In the genomic region with DNA sequence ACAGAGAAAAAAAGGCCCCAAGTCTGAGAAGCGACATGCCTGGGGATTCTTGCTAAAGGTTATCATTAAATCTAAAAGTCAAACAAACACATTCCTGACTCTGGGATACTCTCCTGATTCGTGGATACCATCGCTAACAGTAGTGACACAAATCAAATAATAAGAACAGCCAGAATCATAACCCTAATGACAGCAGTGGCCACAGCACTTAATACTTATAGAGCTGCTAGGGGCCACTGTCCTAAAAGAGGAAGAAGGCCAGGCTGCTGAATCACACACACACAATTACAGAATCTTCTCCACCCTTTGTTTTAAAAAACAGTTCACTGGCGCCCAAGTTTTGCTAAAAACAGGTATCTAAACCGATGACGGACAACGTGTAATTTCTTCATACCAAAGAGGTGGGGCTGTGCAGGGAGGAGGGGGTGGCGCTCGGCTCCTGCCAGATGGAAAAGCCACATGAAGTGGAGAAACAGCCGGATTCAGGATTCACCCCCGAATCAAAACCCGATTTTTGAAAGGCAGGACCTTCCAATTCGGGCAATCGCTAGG, we compare ENCODE assay signal across 1 cellular context.
TF ChIP-seq lines count a peak whose summit lies in the region.

No MANE protein-coding gene starts in this region.

TF ChIP-seq in K562, 482 proteins besides CTCF, POLR2A, EP300 and RAD21 (continued from another document and continues in another):
- TF ChIP-seq, protein P1, sequence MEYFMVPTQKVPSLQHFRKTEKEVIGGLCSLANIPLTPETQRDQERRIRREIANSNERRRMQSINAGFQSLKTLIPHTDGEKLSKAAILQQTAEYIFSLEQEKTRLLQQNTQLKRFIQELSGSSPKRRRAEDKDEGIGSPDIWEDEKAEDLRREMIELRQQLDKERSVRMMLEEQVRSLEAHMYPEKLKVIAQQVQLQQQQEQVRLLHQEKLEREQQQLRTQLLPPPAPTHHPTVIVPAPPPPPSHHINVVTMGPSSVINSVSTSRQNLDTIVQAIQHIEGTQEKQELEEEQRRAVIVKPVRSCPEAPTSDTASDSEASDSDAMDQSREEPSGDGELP (CRISPR knock-in tag; IDR thresholded peaks at IDR 0.05; ENCODE audit: borderline replicate concordance) = 0 out of 2 replicates have a peak, but pooled peaks have one; percentile 7
- TF ChIP-seq ARID4B (CRISPR knock-in tag; IDR thresholded peaks at IDR 0.05) = peak; percentile 14; the same call in 1 of the 2 replicates
- no peak for TF ChIP-seq JUN (IDR thresholded peaks at IDR 0.05; ENCODE audit: borderline replicate concordance, low read depth, low read length)
- 0 out of 2 replicates have a peak, but pooled peaks have one; percentile 66 for TF ChIP-seq JUN (CRISPR knock-in tag; IDR thresholded peaks at IDR 0.05; ENCODE audit: borderline replicate concordance)
- TF ChIP-seq NFE2 (IDR thresholded peaks at IDR 0.05; ENCODE audit: low read depth) = peak; percentile 55
- TF ChIP-seq MAZ (CRISPR knock-in tag; conservative IDR thresholded peaks at IDR 0.05 in 1 of 2, IDR thresholded peaks at IDR 0.05 in 1 of 2) = no peak; a peak in 1 of 4 replicates
- 0 out of 2 replicates have a peak, but pooled peaks have one; percentile 32 for TF ChIP-seq ARID1B (IDR thresholded peaks at IDR 0.05)
- peak in 1 of 2 experiments; percentile 21; a peak in 1 of 4 replicates for TF ChIP-seq MNT (conservative IDR thresholded peaks at IDR 0.05)
- TF ChIP-seq SPI1 (IDR thresholded peaks at IDR 0.05; ENCODE audit: borderline replicate concordance, low read depth, low read length) = peak; percentile 69
- no peak for TF ChIP-seq NR2C2 (CRISPR knock-in tag; IDR thresholded peaks at IDR 0.05)
- TF ChIP-seq NR2C2 (tag; IDR thresholded peaks at IDR 0.05) = no peak
- 0 out of 2 replicates have a peak, but pooled peaks have one; percentile 8 for TF ChIP-seq ESRRA (IDR thresholded peaks at IDR 0.05; ENCODE audit: borderline replicate concordance, low read depth)
- TF ChIP-seq, protein P2, sequence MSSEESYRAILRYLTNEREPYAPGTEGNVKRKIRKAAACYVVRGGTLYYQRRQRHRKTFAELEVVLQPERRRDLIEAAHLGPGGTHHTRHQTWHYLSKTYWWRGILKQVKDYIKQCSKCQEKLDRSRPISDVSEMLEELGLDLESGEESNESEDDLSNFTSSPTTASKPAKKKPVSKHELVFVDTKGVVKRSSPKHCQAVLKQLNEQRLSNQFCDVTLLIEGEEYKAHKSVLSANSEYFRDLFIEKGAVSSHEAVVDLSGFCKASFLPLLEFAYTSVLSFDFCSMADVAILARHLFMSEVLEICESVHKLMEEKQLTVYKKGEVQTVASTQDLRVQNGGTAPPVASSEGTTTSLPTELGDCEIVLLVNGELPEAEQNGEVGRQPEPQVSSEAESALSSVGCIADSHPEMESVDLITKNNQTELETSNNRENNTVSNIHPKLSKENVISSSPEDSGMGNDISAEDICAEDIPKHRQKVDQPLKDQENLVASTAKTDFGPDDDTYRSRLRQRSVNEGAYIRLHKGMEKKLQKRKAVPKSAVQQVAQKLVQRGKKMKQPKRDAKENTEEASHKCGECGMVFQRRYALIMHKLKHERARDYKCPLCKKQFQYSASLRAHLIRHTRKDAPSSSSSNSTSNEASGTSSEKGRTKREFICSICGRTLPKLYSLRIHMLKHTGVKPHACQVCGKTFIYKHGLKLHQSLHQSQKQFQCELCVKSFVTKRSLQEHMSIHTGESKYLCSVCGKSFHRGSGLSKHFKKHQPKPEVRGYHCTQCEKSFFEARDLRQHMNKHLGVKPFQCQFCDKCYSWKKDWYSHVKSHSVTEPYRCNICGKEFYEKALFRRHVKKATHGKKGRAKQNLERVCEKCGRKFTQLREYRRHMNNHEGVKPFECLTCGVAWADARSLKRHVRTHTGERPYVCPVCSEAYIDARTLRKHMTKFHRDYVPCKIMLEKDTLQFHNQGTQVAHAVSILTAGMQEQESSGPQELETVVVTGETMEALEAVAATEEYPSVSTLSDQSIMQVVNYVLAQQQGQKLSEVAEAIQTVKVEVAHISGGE (CRISPR knock-in tag; IDR thresholded peaks at IDR 0.05) = no peak
- TF ChIP-seq, protein P3, sequence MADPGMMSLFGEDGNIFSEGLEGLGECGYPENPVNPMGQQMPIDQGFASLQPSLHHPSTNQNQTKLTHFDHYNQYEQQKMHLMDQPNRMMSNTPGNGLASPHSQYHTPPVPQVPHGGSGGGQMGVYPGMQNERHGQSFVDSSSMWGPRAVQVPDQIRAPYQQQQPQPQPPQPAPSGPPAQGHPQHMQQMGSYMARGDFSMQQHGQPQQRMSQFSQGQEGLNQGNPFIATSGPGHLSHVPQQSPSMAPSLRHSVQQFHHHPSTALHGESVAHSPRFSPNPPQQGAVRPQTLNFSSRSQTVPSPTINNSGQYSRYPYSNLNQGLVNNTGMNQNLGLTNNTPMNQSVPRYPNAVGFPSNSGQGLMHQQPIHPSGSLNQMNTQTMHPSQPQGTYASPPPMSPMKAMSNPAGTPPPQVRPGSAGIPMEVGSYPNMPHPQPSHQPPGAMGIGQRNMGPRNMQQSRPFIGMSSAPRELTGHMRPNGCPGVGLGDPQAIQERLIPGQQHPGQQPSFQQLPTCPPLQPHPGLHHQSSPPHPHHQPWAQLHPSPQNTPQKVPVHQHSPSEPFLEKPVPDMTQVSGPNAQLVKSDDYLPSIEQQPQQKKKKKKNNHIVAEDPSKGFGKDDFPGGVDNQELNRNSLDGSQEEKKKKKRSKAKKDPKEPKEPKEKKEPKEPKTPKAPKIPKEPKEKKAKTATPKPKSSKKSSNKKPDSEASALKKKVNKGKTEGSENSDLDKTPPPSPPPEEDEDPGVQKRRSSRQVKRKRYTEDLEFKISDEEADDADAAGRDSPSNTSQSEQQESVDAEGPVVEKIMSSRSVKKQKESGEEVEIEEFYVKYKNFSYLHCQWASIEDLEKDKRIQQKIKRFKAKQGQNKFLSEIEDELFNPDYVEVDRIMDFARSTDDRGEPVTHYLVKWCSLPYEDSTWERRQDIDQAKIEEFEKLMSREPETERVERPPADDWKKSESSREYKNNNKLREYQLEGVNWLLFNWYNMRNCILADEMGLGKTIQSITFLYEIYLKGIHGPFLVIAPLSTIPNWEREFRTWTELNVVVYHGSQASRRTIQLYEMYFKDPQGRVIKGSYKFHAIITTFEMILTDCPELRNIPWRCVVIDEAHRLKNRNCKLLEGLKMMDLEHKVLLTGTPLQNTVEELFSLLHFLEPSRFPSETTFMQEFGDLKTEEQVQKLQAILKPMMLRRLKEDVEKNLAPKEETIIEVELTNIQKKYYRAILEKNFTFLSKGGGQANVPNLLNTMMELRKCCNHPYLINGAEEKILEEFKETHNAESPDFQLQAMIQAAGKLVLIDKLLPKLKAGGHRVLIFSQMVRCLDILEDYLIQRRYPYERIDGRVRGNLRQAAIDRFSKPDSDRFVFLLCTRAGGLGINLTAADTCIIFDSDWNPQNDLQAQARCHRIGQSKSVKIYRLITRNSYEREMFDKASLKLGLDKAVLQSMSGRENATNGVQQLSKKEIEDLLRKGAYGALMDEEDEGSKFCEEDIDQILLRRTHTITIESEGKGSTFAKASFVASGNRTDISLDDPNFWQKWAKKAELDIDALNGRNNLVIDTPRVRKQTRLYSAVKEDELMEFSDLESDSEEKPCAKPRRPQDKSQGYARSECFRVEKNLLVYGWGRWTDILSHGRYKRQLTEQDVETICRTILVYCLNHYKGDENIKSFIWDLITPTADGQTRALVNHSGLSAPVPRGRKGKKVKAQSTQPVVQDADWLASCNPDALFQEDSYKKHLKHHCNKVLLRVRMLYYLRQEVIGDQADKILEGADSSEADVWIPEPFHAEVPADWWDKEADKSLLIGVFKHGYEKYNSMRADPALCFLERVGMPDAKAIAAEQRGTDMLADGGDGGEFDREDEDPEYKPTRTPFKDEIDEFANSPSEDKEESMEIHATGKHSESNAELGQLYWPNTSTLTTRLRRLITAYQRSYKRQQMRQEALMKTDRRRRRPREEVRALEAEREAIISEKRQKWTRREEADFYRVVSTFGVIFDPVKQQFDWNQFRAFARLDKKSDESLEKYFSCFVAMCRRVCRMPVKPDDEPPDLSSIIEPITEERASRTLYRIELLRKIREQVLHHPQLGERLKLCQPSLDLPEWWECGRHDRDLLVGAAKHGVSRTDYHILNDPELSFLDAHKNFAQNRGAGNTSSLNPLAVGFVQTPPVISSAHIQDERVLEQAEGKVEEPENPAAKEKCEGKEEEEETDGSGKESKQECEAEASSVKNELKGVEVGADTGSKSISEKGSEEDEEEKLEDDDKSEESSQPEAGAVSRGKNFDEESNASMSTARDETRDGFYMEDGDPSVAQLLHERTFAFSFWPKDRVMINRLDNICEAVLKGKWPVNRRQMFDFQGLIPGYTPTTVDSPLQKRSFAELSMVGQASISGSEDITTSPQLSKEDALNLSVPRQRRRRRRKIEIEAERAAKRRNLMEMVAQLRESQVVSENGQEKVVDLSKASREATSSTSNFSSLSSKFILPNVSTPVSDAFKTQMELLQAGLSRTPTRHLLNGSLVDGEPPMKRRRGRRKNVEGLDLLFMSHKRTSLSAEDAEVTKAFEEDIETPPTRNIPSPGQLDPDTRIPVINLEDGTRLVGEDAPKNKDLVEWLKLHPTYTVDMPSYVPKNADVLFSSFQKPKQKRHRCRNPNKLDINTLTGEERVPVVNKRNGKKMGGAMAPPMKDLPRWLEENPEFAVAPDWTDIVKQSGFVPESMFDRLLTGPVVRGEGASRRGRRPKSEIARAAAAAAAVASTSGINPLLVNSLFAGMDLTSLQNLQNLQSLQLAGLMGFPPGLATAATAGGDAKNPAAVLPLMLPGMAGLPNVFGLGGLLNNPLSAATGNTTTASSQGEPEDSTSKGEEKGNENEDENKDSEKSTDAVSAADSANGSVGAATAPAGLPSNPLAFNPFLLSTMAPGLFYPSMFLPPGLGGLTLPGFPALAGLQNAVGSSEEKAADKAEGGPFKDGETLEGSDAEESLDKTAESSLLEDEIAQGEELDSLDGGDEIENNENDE (IDR thresholded peaks at IDR 0.05; ENCODE audit: low read depth, low read length) = no peak
- no peak for TF ChIP-seq ZNF12 (CRISPR knock-in tag; IDR thresholded peaks at IDR 0.05)
- 0 out of 2 replicates have a peak, but pooled peaks have one; percentile 24 for TF ChIP-seq C11orf30 (IDR thresholded peaks at IDR 0.05; ENCODE audit: low read depth)
- TF ChIP-seq TEAD4 (IDR thresholded peaks at IDR 0.05; ENCODE audit: low read length) = 0 out of 2 replicates have a peak, but pooled peaks have one; percentile 14
- TF ChIP-seq TEAD4 (CRISPR knock-in tag; IDR thresholded peaks at IDR 0.05; ENCODE audit: borderline replicate concordance) = no peak
- 0 out of 2 replicates have a peak, but pooled peaks have one; percentile 13 for TF ChIP-seq MAFG (tag; conservative IDR thresholded peaks at IDR 0.05)
- TF ChIP-seq GATAD2A (IDR thresholded peaks at IDR 0.05) = no peak
- no peak for TF ChIP-seq CREB5 (CRISPR knock-in tag; IDR thresholded peaks at IDR 0.05)
- peak; percentile 64; the same call in 1 of the 2 replicates for TF ChIP-seq SOX6 (IDR thresholded peaks at IDR 0.05)
- TF ChIP-seq JUNB (CRISPR knock-in tag; conservative IDR thresholded peaks at IDR 0.05) = no peak
- 0 out of 2 replicates have a peak, but pooled peaks have one; percentile 4 for TF ChIP-seq JUND (IDR thresholded peaks at IDR 0.05; ENCODE audit: borderline replicate concordance, low read depth, low read length)
- no peak for TF ChIP-seq JUND (tag; IDR thresholded peaks at IDR 0.05; ENCODE audit: borderline replicate concordance, low read depth, low read length)
- TF ChIP-seq SIN3A (IDR thresholded peaks at IDR 0.05; ENCODE audit: borderline replicate concordance in 2 of 2, control insufficient read depth in 1 of 2, low read depth in 2 of 2, low read length in 2 of 2) = 0 out of 4 replicates have a peak, but pooled peaks of 1 of the 2 experiments have one; percentile 32
- 0 out of 2 replicates have a peak, but pooled peaks have one; percentile 5 for TF ChIP-seq SUPT5H (IDR thresholded peaks at IDR 0.05)
- TF ChIP-seq KDM1A (IDR thresholded peaks at IDR 0.05) = peak in 1 of 2 experiments; percentile 76; a peak in 3 of 4 replicates
